In the genomic region with DNA sequence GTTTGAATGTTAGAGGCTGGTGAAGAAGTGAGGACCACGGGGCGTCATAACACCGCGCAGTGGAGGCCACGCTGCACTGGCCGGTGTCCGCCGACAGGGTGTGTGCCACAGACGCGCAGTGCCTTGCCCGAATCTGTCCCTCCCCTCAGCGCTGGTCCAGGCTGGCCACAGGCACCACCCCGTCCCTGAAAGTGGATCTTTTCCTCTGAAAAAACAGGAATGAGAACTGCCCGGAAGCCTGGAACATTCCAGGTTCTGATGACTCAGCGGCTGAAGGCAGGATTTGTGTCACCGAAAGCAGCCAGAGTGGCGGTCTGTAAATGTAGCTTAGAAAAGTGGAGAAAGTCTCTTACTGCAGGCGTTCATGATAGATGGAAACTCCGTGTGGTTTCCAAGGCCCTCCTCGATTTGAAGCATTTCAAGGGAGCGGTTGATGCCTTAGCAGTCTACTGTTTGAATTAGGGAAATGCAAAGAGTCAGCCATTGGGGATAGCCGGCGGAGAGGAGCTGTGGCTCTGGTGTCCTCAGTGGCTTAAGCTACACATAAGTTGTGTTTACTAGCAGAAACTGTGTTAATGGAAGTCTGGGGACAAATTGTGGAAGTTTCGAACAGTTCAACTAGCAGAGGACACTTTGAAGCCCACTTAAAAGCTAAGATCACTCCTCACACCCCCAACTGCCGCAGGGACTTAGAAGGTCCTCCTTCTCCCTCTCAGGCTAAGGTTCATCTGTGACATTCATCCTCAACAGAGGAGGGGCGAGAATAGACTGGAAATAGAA, we compare ENCODE assay signal across 8 cellular contexts.
DNase-seq lines count a peak whose midpoint lies in the region; ATAC-seq and TF ChIP-seq lines count a peak whose summit lies in the region.

No MANE protein-coding gene starts in this region.

- DNase-seq in NCI-H2227 (lab: John Stamatoyannopoulos, UW; ENCODE audit: unreplicated experiment) = peak; percentile 89
- DNase-seq in NCI-H2227 treated with DMSO at 0.1 percent for 48 hours (lab: John Stamatoyannopoulos, UW) = no peak
- peak; percentile 45 to 71 for DNase-seq in NCI-H187 (lab: John Stamatoyannopoulos, UW)
- DNase-seq in WERI-Rb-1 = peak; percentile 92
- peak in 59 of 61 donors; percentile 14 to 93 (median 81) for DNase-seq in caudate nucleus (lab: John Stamatoyannopoulos, UW)
- peak; percentile 99 for DNase-seq in islet precursor cell
- DNase-seq in stimulated activated CD4-positive, alpha-beta T cell treated with anti-CD3 and anti-CD28 coated beads, Interleukin-15, amount 100 ng/mL, for 1 hour (ENCODE audit: low read depth in 1 of 2, low spot score in 1 of 2) = peak; percentile 62 to 65

- peak overlapping the region; percentile 95 for H3K4me3 ChIP-seq in WERI-Rb-1 (ENCODE audit: low read depth, low read length)

- peak; percentile 94 for TF ChIP-seq CTCF in WERI-Rb-1 (IDR thresholded peaks at IDR 0.05; ENCODE audit: low read depth, low read length)

- H3K9me3 ChIP-seq in WERI-Rb-1 (ENCODE audit: severe bottlenecking) = no peaks in the 10 kb centered on the region

- H3K27ac ChIP-seq in WERI-Rb-1 (peak overlapping the region; percentile 72), caudate nucleus (ENCODE audit: low read depth, low read length) (peak overlapping the region; percentile 99)

- no peaks in the 10 kb centered on the region for H3K36me3 ChIP-seq in WERI-Rb-1

- H3K27me3 ChIP-seq in WERI-Rb-1 (ENCODE audit: insufficient read depth, low read depth, severe bottlenecking) = no peaks in the 10 kb centered on the region

- ATAC-seq in HG02870 (IDR thresholded peaks at IDR 0.05; ENCODE audit: unreplicated experiment) = peak; percentile 75
